In genomic region chr1:85578321-85579295, GRCh38 we compare ENCODE assay signal across 7 cellular contexts. TPM values are rescaled to one million over a fixed set of nuclear protein-coding genes. Genes with fewer than 3 reads are reported as not detected.
DNase-seq lines count a peak whose midpoint lies in the region; FAIRE-seq and TF ChIP-seq lines count a peak whose summit lies in the region.

No MANE protein-coding gene starts in this region.

- H3K9me3 ChIP-seq in tibial artery: no peaks in the 10 kb centered on the region

- H3K36me3 Mint-ChIP-seq in MCF 10A (ENCODE audit: insufficient read depth, unreplicated experiment): peaks cover 45% of the 10 kb centered on the region
- H3K36me3 Mint-ChIP-seq in activated T-helper 1 cell treated with anti-CD3 and anti-CD28 coated beads, Interleukin-12 subunit alpha, Interleukin-12 subunit beta, Interleukin-2, Interleukin-4 antibody, amounts not matched to agents 30 ng/mL and 10 ng/mL and 1 ng/mL, durations not matched to agents 14 hours and 24 hours and 36 hours (ENCODE audit: low read depth): no peaks in the 10 kb centered on the region

- H3K27ac Mint-ChIP-seq in MCF 10A (ENCODE audit: low read depth, unreplicated experiment): no peak overlapping the region
- H3K27ac Mint-ChIP-seq in activated T-helper 1 cell treated with anti-CD3 and anti-CD28 coated beads, Interleukin-12 subunit alpha, Interleukin-12 subunit beta, Interleukin-2, Interleukin-4 antibody, amounts not matched to agents 30 ng/mL and 10 ng/mL and 1 ng/mL, durations not matched to agents 14 hours and 24 hours and 36 hours: no peak overlapping the region

- H3K4me3 Mint-ChIP-seq in MCF 10A (ENCODE audit: unreplicated experiment): no peak overlapping the region
- H3K4me3 Mint-ChIP-seq in activated T-helper 1 cell treated with anti-CD3 and anti-CD28 coated beads, Interleukin-12 subunit alpha, Interleukin-12 subunit beta, Interleukin-2, Interleukin-4 antibody, amounts not matched to agents 30 ng/mL and 10 ng/mL and 1 ng/mL, durations not matched to agents 14 hours and 24 hours and 36 hours: no peak overlapping the region

- peaks cover 31% of the 10 kb centered on the region for H3K4me1 Mint-ChIP-seq in MCF 10A (ENCODE audit: insufficient read depth, unreplicated experiment)
- peaks cover 19% of the 10 kb centered on the region for H3K4me1 Mint-ChIP-seq in activated T-helper 1 cell treated with anti-CD3 and anti-CD28 coated beads, Interleukin-12 subunit alpha, Interleukin-12 subunit beta, Interleukin-2, Interleukin-4 antibody, amounts not matched to agents 30 ng/mL and 10 ng/mL and 1 ng/mL, durations not matched to agents 14 hours and 24 hours and 36 hours (ENCODE audit: low read depth)

- peak overlapping the region; percentile 99 for H3K27ac ChIP-seq in tibial artery

- POLR2A ChIA-PET in MCF 10A (lab: Yijun Ruan, JAX): interaction anchor here (1.1 to 3.4 kb wide), 2 partner anchors 76 to 303 kb away, joined by 3 to 19 read pairs; partner anchors contain the start of gene BCL10

- H3K4me3 ChIP-seq in tibial artery: peak overlapping the region; percentile 85 to 91

- no peaks in the 10 kb centered on the region for H3K27me3 ChIP-seq in tibial artery

- BruUV-seq in MCF 10A (replicated peaks; lab: Mats Ljungman, UMichigan): no TSS peak

- no peak for TF ChIP-seq POLR2A in GM12891 (IDR thresholded peaks at IDR 0.05; ENCODE audit: low read depth, low read length)

- H3K9me3 Mint-ChIP-seq in MCF 10A (ENCODE audit: unreplicated experiment): no peaks in the 10 kb centered on the region
- no peaks in the 10 kb centered on the region for H3K9me3 Mint-ChIP-seq in activated T-helper 1 cell treated with anti-CD3 and anti-CD28 coated beads, Interleukin-12 subunit alpha, Interleukin-12 subunit beta, Interleukin-2, Interleukin-4 antibody, amounts not matched to agents 30 ng/mL and 10 ng/mL and 1 ng/mL, durations not matched to agents 14 hours and 24 hours and 36 hours

- H3K4me1 ChIP-seq in tibial artery: peaks cover 0 to 46% (median 23%) of the 10 kb centered on the region in 4 donors

- DNase-seq in HS-5 (ENCODE audit: low read depth): peak; percentile 94
- DNase-seq in MCF 10A (ENCODE audit: unreplicated experiment): peak; percentile 69
- peak; percentile 56 for DNase-seq in left kidney (ENCODE audit: low read depth, low spot score)
- no peak for DNase-seq in tibial artery
- no peak for DNase-seq in GM12891 (ENCODE audit: insufficient read length, low spot score)
- no peak for DNase-seq in C1 segment of cervical spinal cord (lab: John Stamatoyannopoulos, UW)
- no peak for DNase-seq in activated T-helper 1 cell treated with anti-CD3 and anti-CD28 coated beads, Interleukin-12 subunit alpha, Interleukin-12 subunit beta, Interleukin-2, Interleukin-4 antibody, amounts not matched to agents 30 ng/mL and 10 ng/mL and 1 ng/mL, durations not matched to agents 14 hours and 24 hours and 36 hours (ENCODE audit: low spot score)

- CTCF ChIA-PET in MCF 10A (lab: Yijun Ruan, JAX): interaction anchor here (0.6 to 1.1 kb wide), 5 partner anchors 23 to 320 kb away, joined by 3 to 6 read pairs (median 3); no protein-coding TSS in a partner anchor

- no peaks in the 10 kb centered on the region for H3K27me3 Mint-ChIP-seq in MCF 10A (ENCODE audit: insufficient read depth, unreplicated experiment)
- H3K27me3 Mint-ChIP-seq in activated T-helper 1 cell treated with anti-CD3 and anti-CD28 coated beads, Interleukin-12 subunit alpha, Interleukin-12 subunit beta, Interleukin-2, Interleukin-4 antibody, amounts not matched to agents 30 ng/mL and 10 ng/mL and 1 ng/mL, durations not matched to agents 14 hours and 24 hours and 36 hours (ENCODE audit: insufficient read depth): peaks cover 74% of the 10 kb centered on the region

- intact Hi-C loops in MCF 10A (cut with micrococcal nuclease): no loop called here
- intact Hi-C loops in tibial artery (cut with DNase I; ENCODE audit: low total_unique reads): no loop called here
- intact Hi-C loops in activated T-helper 1 cell treated with anti-CD3 and anti-CD28 coated beads, Interleukin-12 subunit alpha, Interleukin-12 subunit beta, Interleukin-2, Interleukin-4 antibody, amounts not matched to agents 30 ng/mL and 10 ng/mL and 1 ng/mL, durations not matched to agents 14 hours and 24 hours and 36 hours (cut with micrococcal nuclease): no loop called here

- H3K36me3 ChIP-seq in tibial artery: peaks cover 10 to 20% (median 18%) of the 10 kb centered on the region in 3 donors

- FAIRE-seq in GM12891 (lab: Jason Lieb, UNC): no peak

- TF ChIP-seq CTCF in MCF 10A (IDR thresholded peaks at IDR 0.05; ENCODE audit: unreplicated experiment) (no peak), tibial artery (IDR thresholded peaks at IDR 0.05) (no peak)

TF ChIP-seq in GM12891, 5 proteins besides CTCF, POLR2A, EP300 and RAD21:
- TF ChIP-seq PAX5 (IDR thresholded peaks at IDR 0.05; ENCODE audit: insufficient read depth, low read length, severe bottlenecking) (no peak), POU2F2 (IDR thresholded peaks at IDR 0.05; ENCODE audit: low read depth, low read length) (no peak)

RNA-seq across cellular contexts. Expression of gene CCN1, which starts 2.0 kb away (rescaled TPM):
- total RNA-seq in MCF 10A (2022): 37.3 and 90.2 TPM in 2 replicates
- polyA plus RNA-seq in GM12891 (2012; ENCODE audit: low read depth, missing spikeins): 0.06 TPM
- total RNA-seq in activated T-helper 1 cell treated with anti-CD3 and anti-CD28 coated beads, Interleukin-12 subunit alpha, Interleukin-12 subunit beta, Interleukin-2, Interleukin-4 antibody, amounts not matched to agents 30 ng/mL and 10 ng/mL and 1 ng/mL, durations not matched to agents 14 hours and 24 hours and 36 hours: 0.27 and 0.36 TPM in 2 replicates

Comparison
In these comparisons a context has a peak if more than half of its experiments do, and no peak if none do; other contexts are left out.
1. DNase-seq: peak in HS-5 (single experiment), MCF 10A (single experiment) and left kidney (single experiment); none in tibial artery (0 of 2), GM12891 (single experiment), C1 segment of cervical spinal cord (0 of 14) and activated T-helper 1 cell treated with anti-CD3 and anti-CD28 coated beads, Interleukin-12 subunit alpha, Interleukin-12 subunit beta, Interleukin-2, Interleukin-4 antibody, amounts not matched to agents 30 ng/mL and 10 ng/mL and 1 ng/mL, durations not matched to agents 14 hours and 24 hours and 36 hours (single experiment).
2. RNA of gene CCN1, which starts 2.0 kb away (total RNA-seq): 37.3 to 90.2 TPM in MCF 10A; 0.27 to 0.36 TPM in activated T-helper 1 cell treated with anti-CD3 and anti-CD28 coated beads, Interleukin-12 subunit alpha, Interleukin-12 subunit beta, Interleukin-2, Interleukin-4 antibody, amounts not matched to agents 30 ng/mL and 10 ng/mL and 1 ng/mL, durations not matched to agents 14 hours and 24 hours and 36 hours; every median in the first group is over 10 times any median in the second.